Comparison of ENCODE assay signal across 1 cellular context in the genomic region with DNA sequence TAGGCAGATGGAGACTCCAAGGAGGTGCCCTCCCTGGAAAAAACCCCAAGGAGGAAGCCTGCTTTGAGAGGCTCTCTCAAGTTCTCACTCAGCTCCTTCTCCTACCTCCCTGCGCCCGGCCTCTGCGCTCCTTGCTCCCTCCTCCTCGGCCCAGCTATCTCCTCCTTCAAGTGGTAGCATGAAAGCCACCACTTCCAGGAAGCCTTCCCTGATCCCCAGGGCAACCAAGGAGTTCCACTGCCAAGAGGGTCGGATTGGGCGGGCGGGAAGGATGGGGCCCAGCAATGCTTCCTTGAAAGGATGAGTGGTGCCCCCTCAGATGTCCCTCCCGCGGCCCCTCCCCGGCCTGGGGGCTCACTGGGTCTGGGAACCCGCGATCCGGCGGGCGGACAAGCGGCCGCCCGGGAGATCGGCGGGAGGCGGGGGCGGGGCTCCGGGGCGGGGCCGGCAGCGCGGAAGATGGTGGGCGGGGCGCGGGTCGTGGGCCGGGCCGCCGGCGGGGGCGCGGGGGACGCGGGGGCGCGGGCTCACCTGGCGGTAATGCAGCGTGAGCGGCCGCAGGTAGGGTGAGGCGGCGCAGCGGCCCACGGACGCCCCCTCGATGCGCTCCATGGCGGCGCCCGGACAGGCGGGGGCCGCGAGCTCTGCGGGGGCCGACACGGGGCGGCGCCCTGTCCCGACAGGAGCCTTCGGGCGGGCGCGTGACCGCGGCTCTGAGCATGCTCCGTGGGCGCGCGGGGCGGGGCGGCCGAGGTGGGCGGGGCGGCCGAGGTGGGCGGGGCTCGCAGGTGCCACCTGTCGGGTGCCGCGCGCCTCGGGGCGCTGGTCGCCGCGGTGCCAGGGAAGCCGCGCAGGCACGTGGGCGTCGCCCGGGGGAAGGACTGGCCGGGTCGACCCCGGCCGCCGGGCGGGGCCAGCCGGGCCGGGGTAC.
A peak's percentile ranks its signal among the peaks of the same experiment; 100 is the strongest.
TF ChIP-seq lines count a peak whose summit lies in the region.

A gene (minus strand): TSS at position 715 of the 931 bp plus-strand sequence. CDS start 103 bp downstream, at position 612.

TF ChIP-seq in A549, 52 proteins besides CTCF, POLR2A, EP300 and RAD21 (continued from another document):
- peak; percentile 100 for TF ChIP-seq ZFP36 (IDR thresholded peaks at IDR 0.05; ENCODE audit: borderline replicate concordance, partially characterized antibody)
TF ChIP-seq in A549: peak in this region for 4.
